ENCODE assay signal across 8 cellular contexts in genomic region chr15:64070965-64071851, GRCh38. TPM values are rescaled to one million over a fixed set of nuclear protein-coding genes. Genes with fewer than 3 reads are reported as not detected.
DNase-seq lines count a peak whose midpoint lies in the region; ATAC-seq and TF ChIP-seq lines count a peak whose summit lies in the region.

No MANE protein-coding gene starts in this region.

- H3K4me2 ChIP-seq in skeletal muscle satellite cell (ENCODE audit: low read length) = peak overlapping the region; percentile 30

- in situ Hi-C loops in G401 (cut with HindIII; ENCODE audit: low sequenced_read_pairs) = no loop called here

- H3K9me3 ChIP-seq in adrenal gland (replicated peaks in 1 of 3) (no peaks in the 10 kb centered on the region), left ventricle myocardium inferior (replicated peaks) (no peaks in the 10 kb centered on the region), skeletal muscle satellite cell (replicated peaks; ENCODE audit: low read length) (no peaks in the 10 kb centered on the region)

- no peak for ATAC-seq in HG02763 (IDR thresholded peaks at IDR 0.05; ENCODE audit: unreplicated experiment)
- ATAC-seq in GM19328 (IDR thresholded peaks at IDR 0.05; ENCODE audit: unreplicated experiment) = no peak
- ATAC-seq in GM18870 (IDR thresholded peaks at IDR 0.05; ENCODE audit: unreplicated experiment) = no peak

- peak in 1 of 2 donors; percentile 81 for TF ChIP-seq POLR2A in adrenal gland (IDR thresholded peaks at IDR 0.05)

- H3K9ac ChIP-seq in skeletal muscle satellite cell (ENCODE audit: low read depth, low read length) = no peak overlapping the region

- DNase-seq in G401 (ENCODE audit: low spot score) = peak; percentile 57
- peak; percentile 79 to 93 (median 91) for DNase-seq in adrenal gland
- no peak for DNase-seq in left ventricle myocardium inferior
- DNase-seq in GM20000 (ENCODE audit: low spot score) = no peak

- H3K27me3 ChIP-seq in adrenal gland (no peaks in the 10 kb centered on the region), left ventricle myocardium inferior (ENCODE audit: low read depth) (no peaks in the 10 kb centered on the region), skeletal muscle satellite cell (ENCODE audit: control insufficient read depth, insufficient read depth, low read length) (no peaks in the 10 kb centered on the region)

- peak overlapping the region; percentile 48 to 95 (median 87) for H3K27ac ChIP-seq in adrenal gland
- peak overlapping the region; percentile 72 for H3K27ac ChIP-seq in left ventricle myocardium inferior (replicated peaks)

- intact Hi-C loops in adrenal gland (cut with DNase I) = no loop called here
- intact Hi-C loops in left ventricle myocardium inferior (cut with micrococcal nuclease) = no loop called here

- 27 to 52% (median 32%) methylated on average over 8 of the region's 8 CpGs for WGBS in adrenal gland, 4 donors

- peaks cover 0 to 10% of the 10 kb centered on the region in 2 donors for H3K36me3 ChIP-seq in adrenal gland (replicated peaks in 1 of 2)
- H3K36me3 ChIP-seq in left ventricle myocardium inferior = peaks cover 39% of the 10 kb centered on the region
- peaks cover 11% of the 10 kb centered on the region for H3K36me3 ChIP-seq in skeletal muscle satellite cell (ENCODE audit: insufficient read depth, low read length)

- TF ChIP-seq CTCF in adrenal gland (IDR thresholded peaks at IDR 0.05) (no peak), left ventricle myocardium inferior (IDR thresholded peaks at IDR 0.05; ENCODE audit: borderline replicate concordance) (no peak), GM20000 (IDR thresholded peaks at IDR 0.05; ENCODE audit: extremely low read depth, missing control alignments) (no peak)

- H3K4me3 ChIP-seq in adrenal gland (no peak overlapping the region), left ventricle myocardium inferior (no peak overlapping the region), skeletal muscle satellite cell (ENCODE audit: low read length) (peak overlapping the region; percentile 3)

- H3K4me1 ChIP-seq in adrenal gland (replicated peaks in 1 of 2) (peaks cover 41 to 53% of the 10 kb centered on the region in 2 donors), left ventricle myocardium inferior (peaks cover 37% of the 10 kb centered on the region), skeletal muscle satellite cell (ENCODE audit: control insufficient read depth, insufficient read depth, low read length) (peaks cover 54% of the 10 kb centered on the region)

RNA-seq across cellular contexts. Expression of gene CIAO2A, which starts 22.4 kb away (rescaled TPM):
- 233 and 242 TPM in 2 replicates for total RNA-seq in G401 (2014; rRNA removed; shearing (Covaris generic))
- 100 to 1,000 TPM in 5 of 8 donors, 10 to 100 TPM in 3; 49.2 to 209 (median 118) TPM for total RNA-seq in adrenal gland
- polyA plus RNA-seq in adrenal gland = 100 to 1,000 TPM in 2 of 3 donors, 10 to 100 TPM in 1; 93.6 to 154 (median 108) TPM
- total RNA-seq in left ventricle myocardium inferior = 71.0 TPM
- 81.5 and 85.2 TPM in 2 replicates for total RNA-seq in skeletal muscle satellite cell (2012; rRNA removed)

RNA-seq across cellular contexts. Expression of gene SNX1, which starts 24.6 kb away (rescaled TPM):
- total RNA-seq in G401 (2014; rRNA removed; shearing (Covaris generic)) = 125 and 136 TPM in 2 replicates
- total RNA-seq in adrenal gland = 100 to 1,000 TPM in 6 of 8 donors, 10 to 100 TPM in 2; 79.7 to 251 (median 145) TPM
- 100 to 1,000 TPM in 1 of 3 donors, 10 to 100 TPM in 2; 69.3 to 119 (median 78.1) TPM for polyA plus RNA-seq in adrenal gland
- total RNA-seq in left ventricle myocardium inferior = 72.1 TPM
- 28.1 and 29.5 TPM in 2 replicates for total RNA-seq in skeletal muscle satellite cell (2012; rRNA removed)

RNA-seq across cellular contexts. Expression of gene DAPK2, which starts 24.9 kb away (rescaled TPM):
- 24.4 and 26.9 TPM in 2 replicates for total RNA-seq in G401 (2014; rRNA removed; shearing (Covaris generic))
- total RNA-seq in adrenal gland (1 to 10 TPM; 2.9 to 8.4 (median 6.5) TPM), left ventricle myocardium inferior (39.0 TPM)
- polyA plus RNA-seq in adrenal gland = 1 to 10 TPM in 2 of 3 donors, under 1 TPM in 1; 0.97 to 8.7 (median 6.4) TPM
- total RNA-seq in skeletal muscle satellite cell (2012; rRNA removed) = 1.7 and 2.0 TPM in 2 replicates

Comparison
In these comparisons a context has a peak if more than half of its experiments do, and no peak if none do; other contexts are left out.
1. DNase-seq: peak in G401 (single experiment) and adrenal gland (7 of 7); none in left ventricle myocardium inferior (single experiment) and GM20000 (single experiment).